21 cellular contexts compared by ENCODE assay signal in the genomic region with DNA sequence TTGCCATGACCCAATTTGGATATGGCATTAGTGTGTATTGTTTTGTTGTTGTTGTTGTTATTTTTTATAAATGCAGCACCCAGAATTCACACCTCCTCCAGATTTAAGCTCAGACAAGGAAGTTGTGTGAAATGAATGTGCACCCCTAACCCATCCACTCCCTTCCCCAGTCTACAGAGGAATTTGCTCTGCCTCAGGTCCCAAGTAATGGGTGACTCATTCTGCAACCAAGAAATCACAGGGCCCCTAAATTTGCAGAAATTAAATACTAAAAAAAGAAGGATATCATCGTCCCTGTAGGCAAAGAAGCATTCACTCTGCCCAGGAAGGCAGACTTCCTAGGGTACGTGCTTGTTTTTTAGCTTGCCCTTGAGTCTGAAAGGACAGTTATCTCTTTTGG.
DNase-seq lines count a peak whose midpoint lies in the region; ATAC-seq, FAIRE-seq and TF ChIP-seq lines count a peak whose summit lies in the region.
"Had no signal": no experiment of that assay in that cellular context is flagged by ENCODE, and none has a peak within 500 bp of the region (broad histone marks: within the 10 kb centered on the region; RNA-seq: fewer than 3 reads in every experiment).

No MANE protein-coding gene starts in this region.

- no peak overlapping the region for H2AFZ ChIP-seq in astrocyte (ENCODE audit: low read depth, low read length)

- H3K36me3 ChIP-seq in astrocyte (ENCODE audit: insufficient read depth, low read length), result no peaks in the 10 kb centered on the region

- H3K4me3 Mint-ChIP-seq in HFFc6, result no peak overlapping the region; the same call in 1 of the 2 replicates
- peak overlapping the region; percentile 51 for H3K4me3 Mint-ChIP-seq in astrocyte (ENCODE audit: unreplicated experiment)
- H3K4me3 Mint-ChIP-seq in stimulated activated naive B cell treated with anti-CD40 and anti-IgM and Interleukin-4, amounts not matched to agents 10 μg/mL and 1 μg/mL and 100 μg/mL, for 72 hours, result no peak overlapping the region

- FAIRE-seq in astrocyte (lab: Jason Lieb, UNC), result no peak
- FAIRE-seq: H1 had no signal

- H3K27me3 Mint-ChIP-seq in HFFc6 (ENCODE audit: insufficient read depth), result no peaks in the 10 kb centered on the region
- H3K27me3 Mint-ChIP-seq in astrocyte (ENCODE audit: low read depth, unreplicated experiment), result no peaks in the 10 kb centered on the region
- H3K27me3 Mint-ChIP-seq in stimulated activated naive B cell treated with anti-CD40 and anti-IgM and Interleukin-4, amounts not matched to agents 10 μg/mL and 1 μg/mL and 100 μg/mL, for 72 hours, result no peaks in the 10 kb centered on the region

- H3K4me3 ChIP-seq in astrocyte (ENCODE audit: insufficient read depth, low read depth, low read length), result no peak overlapping the region

- H3K9me3 Mint-ChIP-seq in HFFc6 (no peaks in the 10 kb centered on the region), astrocyte (ENCODE audit: unreplicated experiment) (no peaks in the 10 kb centered on the region)
- H3K9me3 Mint-ChIP-seq in stimulated activated naive B cell treated with anti-CD40 and anti-IgM and Interleukin-4, amounts not matched to agents 10 μg/mL and 1 μg/mL and 100 μg/mL, for 72 hours, result no peaks in the 10 kb centered on the region

- H3K27me3 ChIP-seq in astrocyte (ENCODE audit: insufficient read depth, low read length), result no peaks in the 10 kb centered on the region

- H3K79me2 ChIP-seq in astrocyte (ENCODE audit: insufficient read depth, low read length), result no peaks in the 10 kb centered on the region

- H3K9me3 ChIP-seq in astrocyte (ENCODE audit: insufficient read depth, low read depth, low read length), result no peaks in the 10 kb centered on the region

- H3K4me1 ChIP-seq in astrocyte (ENCODE audit: insufficient read depth, low read length), result peaks cover 21% of the 10 kb centered on the region

- no peak overlapping the region for H3K4me2 ChIP-seq in astrocyte (ENCODE audit: low read length)

- H3K36me3 Mint-ChIP-seq in HFFc6 (ENCODE audit: low read depth) (peaks cover 32% of the 10 kb centered on the region), astrocyte (ENCODE audit: low read depth, unreplicated experiment) (peaks cover 19% of the 10 kb centered on the region)
- peaks cover 59 to 83% of the 10 kb centered on the region in 2 donors for H3K36me3 Mint-ChIP-seq in stimulated activated naive B cell treated with anti-CD40 and anti-IgM and Interleukin-4, amounts not matched to agents 10 μg/mL and 1 μg/mL and 100 μg/mL, for 72 hours

- ATAC-seq in stimulated activated naive B cell treated with anti-CD40 and anti-IgM and Interleukin-4, amounts not matched to agents 10 μg/mL and 1 μg/mL and 100 μg/mL, for 72 hours (replicated peaks), result no peak
- ATAC-seq: Panc1 had no signal

- TF ChIP-seq CTCF in HFFc6 (IDR thresholded peaks at IDR 0.05), result no peak
- no peak for TF ChIP-seq CTCF in astrocyte (IDR thresholded peaks at IDR 0.05; ENCODE audit: insufficient read depth, low read depth, low read length)

- no peak overlapping the region for H3K27ac ChIP-seq in astrocyte (ENCODE audit: low read depth, low read length)
- H3K27ac ChIP-seq: C4-2B, HL-60 had no signal

- DNase-seq in EL (peak; percentile 21), HFFc6 (no peak), astrocyte (ENCODE audit: low read depth) (peak; percentile 35), midbrain (lab: John Stamatoyannopoulos, UW) (no peak), NOMO-1 treated with dmso at 0.1 percent for 144 hours (lab: John Stamatoyannopoulos, UW; ENCODE audit: unreplicated experiment) (no peak)
- no peak for DNase-seq in stimulated activated naive B cell treated with anti-CD40 and anti-IgM and Interleukin-4, amounts not matched to agents 10 μg/mL and 1 μg/mL and 100 μg/mL, for 72 hours
- DNase-seq in activated naive CD4-positive, alpha-beta T cell (lab: John Stamatoyannopoulos, UW), result no peak
- DNase-seq: ACHN, AML-193, DMS79 treated with DMSO at 0.1 percent for 48 hours, GDM1, MM.1S, NCI-H1092, NCI-H146, NCI-H2029 treated with DMSO at 0.1 percent for 48 hours, NCI-H2171, NCI-H526 had no signal

- H3K27ac Mint-ChIP-seq in HFFc6, result peak overlapping the region; percentile 90
- H3K27ac Mint-ChIP-seq in astrocyte (ENCODE audit: unreplicated experiment), result peak overlapping the region; percentile 75
- H3K27ac Mint-ChIP-seq in stimulated activated naive B cell treated with anti-CD40 and anti-IgM and Interleukin-4, amounts not matched to agents 10 μg/mL and 1 μg/mL and 100 μg/mL, for 72 hours, result peak overlapping the region; percentile 37

- no peak overlapping the region for H3K9ac ChIP-seq in astrocyte (ENCODE audit: low read length)

- H3K4me1 Mint-ChIP-seq in HFFc6 (ENCODE audit: low read depth) (peaks cover 56% of the 10 kb centered on the region), astrocyte (ENCODE audit: low read depth, unreplicated experiment) (peaks cover 37% of the 10 kb centered on the region)
- H3K4me1 Mint-ChIP-seq in stimulated activated naive B cell treated with anti-CD40 and anti-IgM and Interleukin-4, amounts not matched to agents 10 μg/mL and 1 μg/mL and 100 μg/mL, for 72 hours, result peaks cover 14 to 26% of the 10 kb centered on the region in 2 donors

- H4K20me1 ChIP-seq in astrocyte (ENCODE audit: insufficient read depth, low read length), result no peaks in the 10 kb centered on the region

Comparison
In these comparisons a context has a peak if more than half of its experiments do, and no peak if none do; other contexts are left out.
1. DNase-seq: peak in EL (single experiment) and astrocyte (single experiment); none in HFFc6 (single experiment), stimulated activated naive B cell treated with anti-CD40 and anti-IgM and Interleukin-4, amounts not matched to agents 10 μg/mL and 1 μg/mL and 100 μg/mL, for 72 hours (single experiment), midbrain (single experiment), activated naive CD4-positive, alpha-beta T cell (0 of 4) and NOMO-1 treated with dmso at 0.1 percent for 144 hours (single experiment).
2. H3K27ac Mint-ChIP-seq: peak in every context shown above with its lines; median percentile 90 in HFFc6; 75 in astrocyte; 37 in stimulated activated naive B cell treated with anti-CD40 and anti-IgM and Interleukin-4, amounts not matched to agents 10 μg/mL and 1 μg/mL and 100 μg/mL, for 72 hours.